ENCODE assay signal across 18 cellular contexts in the genomic region with DNA sequence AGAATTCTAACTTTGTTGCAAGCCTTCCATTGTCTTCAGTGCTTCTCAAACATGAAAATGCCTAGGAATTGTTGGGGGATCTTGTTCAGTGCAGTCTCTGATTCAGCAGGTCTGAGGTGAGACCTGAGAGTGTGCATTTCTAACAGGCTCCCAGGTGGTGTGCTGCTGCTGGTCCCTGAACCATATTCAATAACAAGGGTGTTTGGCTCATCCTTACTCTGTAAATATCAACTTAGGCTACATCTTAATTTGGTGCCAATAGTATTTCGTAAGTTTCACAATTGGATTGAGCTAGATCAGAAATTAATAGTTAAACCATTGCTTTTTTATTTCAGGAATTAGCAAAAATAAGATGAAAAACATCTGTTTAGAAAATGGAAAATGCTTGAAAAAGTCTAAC. TPM values are rescaled to one million over a fixed set of nuclear protein-coding genes. Genes with fewer than 3 reads are reported as not detected.
DNase-seq lines count a peak whose midpoint lies in the region; ATAC-seq, FAIRE-seq and TF ChIP-seq lines count a peak whose summit lies in the region.
"Had no signal": no experiment of that assay in that cellular context is flagged by ENCODE, and none has a peak within 500 bp of the region (broad histone marks: within the 10 kb centered on the region; RNA-seq: fewer than 3 reads in every experiment).

No MANE protein-coding gene starts in this region.

- peaks cover 28 to 46% (median 34%) of the 10 kb centered on the region in 4 donors for H3K4me1 Mint-ChIP-seq in CD4-positive, alpha-beta memory T cell
- H3K4me1 Mint-ChIP-seq in progenitor cell of endocrine pancreas (ENCODE audit: low read depth) = peaks cover 4% of the 10 kb centered on the region

- H3K27me3 ChIP-seq in CD4-positive, alpha-beta memory T cell (ENCODE audit: insufficient read depth, low read length) = no peaks in the 10 kb centered on the region
- H3K27me3 ChIP-seq in K562 (ENCODE audit: control insufficient read depth in 2 of 2, insufficient read depth in 2 of 2, low read length in 2 of 2) = no peaks in the 10 kb centered on the region
- H3K27me3 ChIP-seq in Karpas-422 (ENCODE audit: low read length) = no peaks in the 10 kb centered on the region

- no peak for TF ChIP-seq POLR2A in K562 (conservative IDR thresholded peaks at IDR 0.05)

- H2AFZ ChIP-seq in K562 (ENCODE audit: low read depth, low read length) (no peak overlapping the region), Karpas-422 (ENCODE audit: low read length) (no peak overlapping the region)

- no peak for TF ChIP-seq CTCF in K562 (IDR thresholded peaks at IDR 0.05 in 2 of 3, conservative IDR thresholded peaks at IDR 0.05 in 1 of 3; ENCODE audit: insufficient read depth in 2 of 3, low read depth in 1 of 3, low read length in 3 of 3)
- TF ChIP-seq CTCF in progenitor cell of endocrine pancreas (IDR thresholded peaks at IDR 0.05; ENCODE audit: unreplicated experiment) = no peak

- H3K4me3 Mint-ChIP-seq in CD4-positive, alpha-beta memory T cell = no peak overlapping the region
- H3K4me3 Mint-ChIP-seq in progenitor cell of endocrine pancreas (ENCODE audit: low read depth) = no peak overlapping the region
- H3K4me3 Mint-ChIP-seq: CD14-positive monocyte, H9 had no signal

- peaks cover 0 to 4% (median 0%) of the 10 kb centered on the region in 8 donors for H3K9me3 Mint-ChIP-seq in CD4-positive, alpha-beta memory T cell
- H3K9me3 Mint-ChIP-seq in progenitor cell of endocrine pancreas (ENCODE audit: low read depth) = peaks cover under 1% of the 10 kb centered on the region
- H3K9me3 Mint-ChIP-seq: CD14-positive monocyte, H9 had no signal

- 94% methylated on average over 1 of the region's 1 CpG for WGBS in K562 (ENCODE audit: insufficient coverage, low coverage, missing lambda C conversion rate)

- no peaks in the 10 kb centered on the region for H3K9me2 ChIP-seq in Karpas-422 (replicated peaks; ENCODE audit: insufficient read depth, low read length)

- POLR2A ChIA-PET in CD4-positive, alpha-beta memory T cell (lab: Charles Lee; ENCODE audit: partially characterized antibody) = no interaction called here
- POLR2A ChIA-PET in K562 (lab: Yijun Ruan, JAX) = interaction anchor here (1.3 kb wide), 1 partner anchor 12 kb away, joined by 3 read pairs; no protein-coding TSS in a partner anchor

- H3K79me2 ChIP-seq in K562 (ENCODE audit: control insufficient read depth, insufficient read depth, low read length) (peaks cover 9% of the 10 kb centered on the region; the same call in 1 of the 3 replicates), Karpas-422 (ENCODE audit: low read length) (peaks cover 8% of the 10 kb centered on the region; the same call in 1 of the 2 replicates)

- H3K4me2 ChIP-seq in K562 (ENCODE audit: insufficient read depth, low read length) = no peak overlapping the region
- no peak overlapping the region for H3K4me2 ChIP-seq in Karpas-422 (ENCODE audit: low read depth, low read length, poor library complexity, severe bottlenecking)
- H3K4me2 ChIP-seq: A549 had no signal

- no peaks in the 10 kb centered on the region for H3K9me1 ChIP-seq in K562 (ENCODE audit: control insufficient read depth, insufficient read depth, low read length)

- peaks cover 49% of the 10 kb centered on the region for H3K36me3 ChIP-seq in CD4-positive, alpha-beta memory T cell (ENCODE audit: insufficient read depth, low read length)
- H3K36me3 ChIP-seq in K562 (ENCODE audit: control insufficient read depth, insufficient read depth, low read length) (peaks cover 71% of the 10 kb centered on the region), Karpas-422 (ENCODE audit: insufficient read depth, low read length) (peaks cover 2% of the 10 kb centered on the region; the same call in 1 of the 2 replicates)

- in situ Hi-C loops in K562 (cut with MboI) = loop anchor here (25.0 kb wide), 1 partner anchor 383 kb away; no protein-coding TSS in a partner anchor

- no peak for FAIRE-seq in K562 (lab: Jason Lieb, UNC)
- FAIRE-seq: A549, H1 had no signal

- H3K9me3 ChIP-seq in CD4-positive, alpha-beta memory T cell (ENCODE audit: control insufficient read depth in 1 of 2, low read length in 2 of 2) = no peaks in the 10 kb centered on the region
- no peaks in the 10 kb centered on the region for H3K9me3 ChIP-seq in K562 (replicated peaks; ENCODE audit: control insufficient read depth, insufficient read depth, low read depth, low read length)
- no peaks in the 10 kb centered on the region for H3K9me3 ChIP-seq in Karpas-422 (ENCODE audit: low read length)
- H3K9me3 ChIP-seq: A549, Caco-2 had no signal

- H3K36me3 Mint-ChIP-seq in CD4-positive, alpha-beta memory T cell = peaks cover 58 to 80% of the 10 kb centered on the region in 2 donors
- peaks cover 13% of the 10 kb centered on the region for H3K36me3 Mint-ChIP-seq in progenitor cell of endocrine pancreas (ENCODE audit: insufficient read depth)

- H3K4me3 ChIP-seq in CD4-positive, alpha-beta memory T cell (ENCODE audit: low read length in 2 of 2) = no peak overlapping the region
- H3K4me3 ChIP-seq in K562 (no peak overlapping the region), Karpas-422 (ENCODE audit: low read length) (no peak overlapping the region)
- H3K4me3 ChIP-seq: A549 had no signal

- H4K20me1 ChIP-seq in K562 (replicated peaks; ENCODE audit: control insufficient read depth, insufficient read depth, low read length) (no peaks in the 10 kb centered on the region), Karpas-422 (ENCODE audit: insufficient read depth, low read depth, low read length) (no peaks in the 10 kb centered on the region)

- no peak for TF ChIP-seq EP300 in K562 (IDR thresholded peaks at IDR 0.05; ENCODE audit: low read length)

- H3K27ac ChIP-seq in CD4-positive, alpha-beta memory T cell (ENCODE audit: low read depth, low read length) = no peak overlapping the region
- no peak overlapping the region for H3K27ac ChIP-seq in K562 (ENCODE audit: extremely low read depth, low read depth, low read length)
- no peak overlapping the region for H3K27ac ChIP-seq in Karpas-422 (ENCODE audit: low read length)
- H3K27ac ChIP-seq: 22Rv1, A549 had no signal

- H3K9ac ChIP-seq in K562 (ENCODE audit: insufficient read depth in 1 of 2, low read depth in 2 of 2, low read length in 2 of 2) (no peak overlapping the region), Karpas-422 (ENCODE audit: low read length) (no peak overlapping the region)

- H3K27me3 Mint-ChIP-seq in CD4-positive, alpha-beta memory T cell = no peaks in the 10 kb centered on the region
- no peaks in the 10 kb centered on the region for H3K27me3 Mint-ChIP-seq in progenitor cell of endocrine pancreas

- DNase-seq in NCI-H2171 treated with DMSO at 0.1 percent for 48 hours (lab: John Stamatoyannopoulos, UW) (peak; percentile 37), NCI-H2171 (lab: John Stamatoyannopoulos, UW) (no peak), K562 (ENCODE audit: extremely low read depth in 1 of 4, low spot score in 3 of 4) (no peak), progenitor cell of endocrine pancreas (ENCODE audit: low spot score, unreplicated experiment) (no peak), Karpas-422 (no peak)
- no peak for DNase-seq in CD4-positive, alpha-beta memory T cell
- DNase-seq: AML-193, Caco-2, DMS79, GDM1, H9 had no signal

- peak; percentile 37; the same call in 1 of the 3 replicates for ATAC-seq in K562
- ATAC-seq in HG02938 (IDR thresholded peaks at IDR 0.05; ENCODE audit: unreplicated experiment) = no peak
- ATAC-seq: A549 had no signal

- no TSS peak for BruUV-seq in K562 (replicated peaks; lab: Mats Ljungman, UMichigan)

- CTCF ChIA-PET in CD4-positive, alpha-beta memory T cell (lab: Charles Lee; ENCODE audit: partially characterized antibody) = interaction anchor here (0.9 to 1.3 kb wide), 3 partner anchors 15 to 65 kb away, joined by 3 to 6 read pairs (median 4); no protein-coding TSS in a partner anchor
- CTCF ChIA-PET in K562 (lab: Yijun Ruan, JAX; ENCODE audit: low intra/inter-chr PET ratio) = no interaction called here

- no peak for TF ChIP-seq RAD21 in K562 (CRISPR knock-in tag; conservative IDR thresholded peaks at IDR 0.05 in 1 of 2, IDR thresholded peaks at IDR 0.05 in 1 of 2)

- intact Hi-C loops in CD4-positive, alpha-beta memory T cell (cut with micrococcal nuclease) = no loop called here
- intact Hi-C loops in K562 (cut with micrococcal nuclease) = no loop called here

- no peaks in the 10 kb centered on the region for H3K4me1 ChIP-seq in CD4-positive, alpha-beta memory T cell (ENCODE audit: insufficient read depth, low read length)
- H3K4me1 ChIP-seq in K562 (replicated peaks in 1 of 2; ENCODE audit: control insufficient read depth in 2 of 2, insufficient read depth in 2 of 2, low read length in 2 of 2) = no peaks in the 10 kb centered on the region
- no peaks in the 10 kb centered on the region for H3K4me1 ChIP-seq in Karpas-422 (ENCODE audit: low read length)
- H3K4me1 ChIP-seq: A549, Caco-2 had no signal

- H3K27ac Mint-ChIP-seq in CD4-positive, alpha-beta memory T cell = peak overlapping the region in 6 of 7 donors; percentile 23 to 62 (median 50)
- H3K27ac Mint-ChIP-seq in progenitor cell of endocrine pancreas = peak overlapping the region; percentile 2
- H3K27ac Mint-ChIP-seq: H9 had no signal

RNA-seq across cellular contexts. Expression of gene GPR88, which starts 59.1 kb away (rescaled TPM):
- total RNA-seq in CD4-positive, alpha-beta memory T cell = under 1 TPM in 1 of 2 experiments, not detected in 1; 0.12 TPM
- polyA plus RNA-seq in CD4-positive, alpha-beta memory T cell = not detected
- total RNA-seq in K562 (2011; cell fraction: chromatin; rRNA removed; ENCODE audit: low replicate concordance) = not detected in 2 replicates
- not detected in 2 replicates for total RNA-seq in K562 (2011; cell fraction: nucleolus; rRNA removed)
- not detected in 2 replicates for total RNA-seq in K562 (2011; cell fraction: nucleoplasm; rRNA removed)
- total RNA-seq in K562 (2014; rRNA removed) (not detected in 2 replicates), K562 (2014; rRNA removed; fragmentation: Illumina TruSeq; extraction: Trizol) (not detected in 2 replicates), K562 (2015; rRNA removed; fragmentation: Illumina TruSeq; extraction: Trizol) (not detected in 2 replicates), K562 (2021) (not detected in 2 replicates), progenitor cell of endocrine pancreas (not detected in 2 replicates)
- polyA plus RNA-seq in K562 (2011; rRNA removed) (not detected in 2 replicates), K562 (2014; fragmentation: Illumina TruSeq; extraction: Trizol) (not detected in 2 replicates), K562 (2014; fragmentation: Nextera tagmentation; extraction: Ambion mirVana) (not detected), K562 (2014; rRNA removed) (not detected in 2 replicates)
- not detected in 2 replicates for polyA plus RNA-seq in K562 (2011; cell fraction: cytosol; rRNA removed)
- not detected in 2 replicates for polyA plus RNA-seq in K562 (2011; cell fraction: nucleus; rRNA removed)
- not detected in 2 replicates for polyA plus RNA-seq in K562 (2012)
- polyA minus RNA-seq in K562 (2011; rRNA and poly(A)+ RNA removed) = not detected in 2 replicates
- polyA minus RNA-seq in K562 (2011; cell fraction: cytosol; rRNA and poly(A)+ RNA removed) = not detected in 2 replicates
- not detected in 2 replicates for polyA minus RNA-seq in K562 (2011; cell fraction: nucleus; rRNA and poly(A)+ RNA removed)
- total RNA-seq in Karpas-422 (2014; rRNA removed; shearing (Covaris generic); ENCODE audit: low replicate concordance) = not detected in 2 replicates
- total RNA-seq: Caco-2, H1, H9, HT-29 had no signal
- polyA plus RNA-seq: A549, BJ, H1 had no signal
